1 cellular context compared by ENCODE assay signal in genomic region chr11:12749442-12749841, GRCh38.
TF ChIP-seq lines count a peak whose summit lies in the region.

No MANE protein-coding gene starts in this region.

TF ChIP-seq in GM23338, 12 proteins besides CTCF, POLR2A, EP300 and RAD21 (continued from another document):
- no peak for TF ChIP-seq ZNF462 (CRISPR knock-in tag; IDR thresholded peaks at IDR 0.05)
- no peak for TF ChIP-seq CREB1 (CRISPR knock-in tag; IDR thresholded peaks at IDR 0.05; ENCODE audit: low read depth)
